ENCODE assay signal across 1 cellular context in the genomic region with DNA sequence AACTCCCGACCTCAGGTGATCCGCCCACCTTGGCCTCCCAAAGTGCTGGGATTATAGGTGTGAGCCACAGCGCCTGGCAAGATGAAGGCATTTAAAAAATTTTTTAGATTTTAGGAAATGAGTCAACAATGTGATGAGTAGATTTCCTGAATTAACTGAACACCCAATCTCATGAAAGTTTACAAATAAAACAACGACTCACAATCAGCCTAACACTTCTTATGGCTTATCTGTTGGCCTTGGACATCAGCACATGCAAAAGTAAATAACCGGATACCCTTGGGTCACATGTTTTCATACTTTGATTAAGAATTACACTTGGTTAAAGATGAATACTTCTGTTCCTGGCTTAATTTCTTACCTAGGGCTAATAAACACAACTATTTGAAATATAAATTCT.
TF ChIP-seq lines count a peak whose summit lies in the region.

No MANE protein-coding gene starts in this region.

TF ChIP-seq in endothelial cell of umbilical vein, 7 proteins besides CTCF, POLR2A, EP300 and RAD21:
- peak; percentile 83 for TF ChIP-seq FOS (IDR thresholded peaks at IDR 0.05; ENCODE audit: borderline replicate concordance, insufficient read depth, low read length)
- peak; percentile 85 for TF ChIP-seq GATA2 (IDR thresholded peaks at IDR 0.05; ENCODE audit: insufficient read depth, insufficient read length, low read depth, low read length)
- TF ChIP-seq MYC (IDR thresholded peaks at IDR 0.05; ENCODE audit: low read depth, low read length) = no peak
- TF ChIP-seq POLR2AphosphoS5 (IDR thresholded peaks at IDR 0.05; ENCODE audit: insufficient read depth, low read depth, low read length) = peak; percentile 54
- TF ChIP-seq, protein P1, sequence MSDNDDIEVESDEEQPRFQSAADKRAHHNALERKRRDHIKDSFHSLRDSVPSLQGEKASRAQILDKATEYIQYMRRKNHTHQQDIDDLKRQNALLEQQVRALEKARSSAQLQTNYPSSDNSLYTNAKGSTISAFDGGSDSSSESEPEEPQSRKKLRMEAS (IDR thresholded peaks at IDR 0.05; ENCODE audit: insufficient read depth, insufficient read length) = peak; percentile 62
- TF ChIP-seq JUN (IDR thresholded peaks at IDR 0.05; ENCODE audit: borderline replicate concordance, insufficient read depth, insufficient read length, low read depth) = peak; percentile 82
- TF ChIP-seq EZH2 (IDR thresholded peaks at IDR 0.05; ENCODE audit: borderline replicate concordance, low read depth, low read length, severe bottlenecking) = no peak
TF ChIP-seq in endothelial cell of umbilical vein: peak in this region for 5.
